Comparison of ENCODE assay signal across 8 cellular contexts in genomic region chr15:52010633-52011595, GRCh38. TPM values are rescaled to one million over a fixed set of nuclear protein-coding genes. Genes with fewer than 3 reads are reported as not detected.
DNase-seq lines count a peak whose midpoint lies in the region; ATAC-seq and TF ChIP-seq lines count a peak whose summit lies in the region.

No MANE protein-coding gene starts in this region.

- no peaks in the 10 kb centered on the region for H3K27me3 Mint-ChIP-seq in activated T-helper 17 cell treated with anti-CD3 and anti-CD28 coated beads, Interleukin-2, amount 50 U/mL, for 72 hours

- ATAC-seq in activated T-helper 17 cell treated with anti-CD3 and anti-CD28 coated beads, Interleukin-2, amount 50 U/mL, for 72 hours (replicated peaks), result peak; percentile 46

- H3K9me3 ChIP-seq in effector memory CD4-positive, alpha-beta T cell (ENCODE audit: control insufficient read depth, low read length), result no peaks in the 10 kb centered on the region

- no peaks in the 10 kb centered on the region for H3K36me3 ChIP-seq in effector memory CD4-positive, alpha-beta T cell (ENCODE audit: control insufficient read depth, insufficient read depth, low read length)

- no peaks in the 10 kb centered on the region for H3K9me3 Mint-ChIP-seq in activated T-helper 17 cell treated with anti-CD3 and anti-CD28 coated beads, Interleukin-2, amount 50 U/mL, for 72 hours

- no peaks in the 10 kb centered on the region for H3K4me1 ChIP-seq in effector memory CD4-positive, alpha-beta T cell (ENCODE audit: control insufficient read depth, insufficient read depth, low read length, poor library complexity, severe bottlenecking)

- H3K27me3 ChIP-seq in effector memory CD4-positive, alpha-beta T cell (replicated peaks; ENCODE audit: control insufficient read depth, insufficient read depth, low read length, poor library complexity, severe bottlenecking), result no peaks in the 10 kb centered on the region

- peak overlapping the region; percentile 48 for H3K27ac Mint-ChIP-seq in activated T-helper 17 cell treated with anti-CD3 and anti-CD28 coated beads, Interleukin-2, amount 50 U/mL, for 72 hours

- no peak overlapping the region for H3K27ac ChIP-seq in effector memory CD4-positive, alpha-beta T cell (ENCODE audit: insufficient read depth, low read length, poor library complexity, severe bottlenecking)

- H3K4me1 Mint-ChIP-seq in activated T-helper 17 cell treated with anti-CD3 and anti-CD28 coated beads, Interleukin-2, amount 50 U/mL, for 72 hours, result peaks cover 45% of the 10 kb centered on the region

- DNase-seq in AG09309 (ENCODE audit: low read depth), result peak; percentile 74
- DNase-seq in HCEC 1CT, result peak; percentile 86
- peak; percentile 61 for DNase-seq in myocyte (ENCODE audit: low read depth)
- DNase-seq in iPS-NIHi11 (ENCODE audit: low spot score), result no peak
- DNase-seq in effector memory CD4-positive, alpha-beta T cell, result no peak
- DNase-seq in ecto neural progenitor cell (ENCODE audit: low spot score), result no peak
- DNase-seq in SIG-M5 (lab: John Stamatoyannopoulos, UW), result no peak

- no peak overlapping the region for H3K4me3 ChIP-seq in AG09309 (ENCODE audit: control insufficient read depth, low read depth, low read length)
- no peak overlapping the region for H3K4me3 ChIP-seq in effector memory CD4-positive, alpha-beta T cell (ENCODE audit: insufficient read depth, low read depth, low read length, poor library complexity, severe bottlenecking)

- no peak for TF ChIP-seq CTCF in AG09309 (IDR thresholded peaks at IDR 0.05; ENCODE audit: control insufficient read depth, insufficient read depth, low read depth, low read length, missing control alignments)

- no peaks in the 10 kb centered on the region for H3K36me3 Mint-ChIP-seq in activated T-helper 17 cell treated with anti-CD3 and anti-CD28 coated beads, Interleukin-2, amount 50 U/mL, for 72 hours (ENCODE audit: low read depth)

- peak overlapping the region; percentile 64 for H3K4me3 Mint-ChIP-seq in activated T-helper 17 cell treated with anti-CD3 and anti-CD28 coated beads, Interleukin-2, amount 50 U/mL, for 72 hours

RNA-seq across cellular contexts. Expression of gene MAPK6, which starts 8.1 kb away (rescaled TPM):
- 10 to 100 TPM; 36.5 to 62.3 TPM for total RNA-seq in activated T-helper 17 cell treated with anti-CD3 and anti-CD28 coated beads, Interleukin-2, amount 50 U/mL, for 72 hours
- 84.6 and 119 TPM in 2 replicates for total RNA-seq in myocyte
- polyA plus RNA-seq in myocyte (2012), result 21.3 TPM

RNA-seq across cellular contexts. Expression of gene LEO1, which starts 39.3 kb away (rescaled TPM):
- total RNA-seq in activated T-helper 17 cell treated with anti-CD3 and anti-CD28 coated beads, Interleukin-2, amount 50 U/mL, for 72 hours, result 10 to 100 TPM; 22.7 to 31.7 TPM
- 26.6 and 35.0 TPM in 2 replicates for total RNA-seq in myocyte
- polyA plus RNA-seq in myocyte (2012), result 11.3 TPM

Comparison
In these comparisons a context has a peak if more than half of its experiments do, and no peak if none do; other contexts are left out.
1. DNase-seq: peak in AG09309 (single experiment), HCEC 1CT (single experiment) and myocyte (single experiment); none in iPS-NIHi11 (single experiment), effector memory CD4-positive, alpha-beta T cell (0 of 3), ecto neural progenitor cell (single experiment) and SIG-M5 (single experiment).